Comparison of ENCODE assay signal across 1 cellular context in the genomic region with DNA sequence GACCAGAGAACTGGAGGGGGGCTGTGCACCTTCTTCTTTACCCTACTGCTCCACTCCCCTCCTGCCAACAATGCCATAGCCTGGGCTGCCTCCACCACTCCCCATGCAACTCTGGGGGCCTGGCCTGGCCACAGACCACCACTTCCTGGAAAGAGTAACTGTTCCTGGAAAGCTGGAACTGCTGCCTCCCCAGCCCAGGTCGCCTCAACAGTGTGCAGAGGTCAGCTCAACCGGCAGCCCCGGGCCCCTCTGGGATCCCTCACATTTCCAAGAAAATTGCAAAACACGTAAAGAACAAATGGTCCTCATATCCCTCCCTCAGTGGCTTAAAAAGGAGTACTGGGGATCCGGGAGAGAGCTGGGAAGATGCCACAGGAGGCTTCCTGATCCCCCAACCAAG.
TF ChIP-seq lines count a peak whose summit lies in the region.

No MANE protein-coding gene starts in this region.

TF ChIP-seq in HEK293, 187 proteins besides CTCF, POLR2A, EP300 and RAD21:
- TF ChIP-seq, protein P1, sequence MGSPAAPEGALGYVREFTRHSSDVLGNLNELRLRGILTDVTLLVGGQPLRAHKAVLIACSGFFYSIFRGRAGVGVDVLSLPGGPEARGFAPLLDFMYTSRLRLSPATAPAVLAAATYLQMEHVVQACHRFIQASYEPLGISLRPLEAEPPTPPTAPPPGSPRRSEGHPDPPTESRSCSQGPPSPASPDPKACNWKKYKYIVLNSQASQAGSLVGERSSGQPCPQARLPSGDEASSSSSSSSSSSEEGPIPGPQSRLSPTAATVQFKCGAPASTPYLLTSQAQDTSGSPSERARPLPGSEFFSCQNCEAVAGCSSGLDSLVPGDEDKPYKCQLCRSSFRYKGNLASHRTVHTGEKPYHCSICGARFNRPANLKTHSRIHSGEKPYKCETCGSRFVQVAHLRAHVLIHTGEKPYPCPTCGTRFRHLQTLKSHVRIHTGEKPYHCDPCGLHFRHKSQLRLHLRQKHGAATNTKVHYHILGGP (tag by site-specific recombination; IDR thresholded peaks at IDR 0.05): peak; percentile 58; the same call in 1 of the 2 replicates
- no peak for TF ChIP-seq ZNF175 (tag by site-specific recombination; IDR thresholded peaks at IDR 0.05)
